ENCODE assay signal across 22 cellular contexts in the genomic region with DNA sequence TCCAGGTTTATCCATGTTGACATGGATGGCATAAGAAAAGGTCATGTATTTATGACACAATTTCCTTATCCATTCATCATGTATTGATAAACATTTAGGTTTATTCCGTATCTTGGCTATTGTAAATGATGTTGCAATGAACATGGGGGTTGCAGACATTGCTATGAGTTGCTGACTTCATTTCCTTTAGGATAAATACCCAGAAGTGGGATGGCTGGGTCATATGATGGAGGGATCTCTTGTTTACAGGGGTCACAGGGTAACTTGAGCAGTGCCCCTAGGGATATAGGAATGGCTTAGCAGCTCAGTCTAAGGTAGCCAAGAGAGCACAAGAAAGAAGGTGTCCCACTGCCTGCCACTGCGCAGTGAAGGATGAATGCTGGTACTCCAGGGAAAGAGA.
"Had no signal": no experiment of that assay in that cellular context is flagged by ENCODE, and none has a peak within 500 bp of the region (broad histone marks: within the 10 kb centered on the region; RNA-seq: fewer than 3 reads in every experiment).

No MANE protein-coding gene starts in this region.

- H3K4me3 ChIP-seq: lower lobe of right lung, mucosa of descending colon, ovary, right atrium auricular region, right lobe of liver, smooth muscle cell, tibial nerve, uterus had no signal

- H3K9me3 ChIP-seq: lower lobe of right lung, mucosa of descending colon, ovary, right atrium auricular region, right lobe of liver, uterus had no signal

- H3K27me3 ChIP-seq: ovary, right atrium auricular region, right lobe of liver, tibial nerve, uterus had no signal

- ATAC-seq: left cardiac atrium; left lobe of liver; lower lobe of right lung; mucosa of descending colon; naive thymus-derived CD4-positive, alpha-beta T cell; right lobe of liver; stimulated activated memory B cell treated with anti-CD40 and anti-IgM and Interleukin-4, amounts not matched to agents 10 μg/mL and 1 μg/mL and 100 μg/mL, for 72 hours; stimulated activated naive CD8-positive, alpha-beta T cell treated with anti-CD3 and anti-CD28 coated beads, Interleukin-15, amount 100 ng/mL, for 72 hours had no signal

- H3K36me3 ChIP-seq: lower lobe of right lung, ovary, right atrium auricular region, right lobe of liver, tibial nerve, uterus had no signal

- H3K4me2 ChIP-seq: smooth muscle cell had no signal

- H3K27ac ChIP-seq: lower lobe of right lung, ovary, right atrium auricular region, right lobe of liver, tibial nerve, uterus had no signal

- DNase-seq: hippocampal formation; kidney glomerular epithelial cell; left cardiac atrium; lower lobe of right lung; midbrain; mucosa of descending colon; naive thymus-derived CD4-positive, alpha-beta T cell; ovary; right lobe of liver; stimulated activated CD4-positive, alpha-beta T cell treated with anti-CD3 and anti-CD28 coated beads, Interleukin-1b, Interleukin-23, amount 100 ng/mL, for 48 hours; stimulated activated CD4-positive, alpha-beta T cell treated with anti-CD3 and anti-CD28 coated beads, Interleukin-2, amount 100 ng/mL, for 48 hours; stimulated activated CD4-positive, alpha-beta T cell treated with anti-CD3 and anti-CD28 coated beads, Interleukin-4, amount 100 ng/mL, for 4 hours; stimulated activated CD8-positive, alpha-beta memory T cell treated with anti-CD3 and anti-CD28 coated beads, Interleukin-4, amount 100 ng/mL, for 48 hours; stimulated activated naive CD4-positive, alpha-beta T cell treated with Interleukin-2 at 50 U/mL for 16 hours; stimulated activated naive CD8-positive, alpha-beta T cell treated with anti-CD3 and anti-CD28 coated beads, Interleukin-15, amount 100 ng/mL, for 72 hours; substantia nigra; uterus had no signal

- H3K4me1 ChIP-seq: lower lobe of right lung, right atrium auricular region, right lobe of liver, tibial nerve, uterus had no signal
